Comparison of ENCODE assay signal across 24 cellular contexts in the genomic region with DNA sequence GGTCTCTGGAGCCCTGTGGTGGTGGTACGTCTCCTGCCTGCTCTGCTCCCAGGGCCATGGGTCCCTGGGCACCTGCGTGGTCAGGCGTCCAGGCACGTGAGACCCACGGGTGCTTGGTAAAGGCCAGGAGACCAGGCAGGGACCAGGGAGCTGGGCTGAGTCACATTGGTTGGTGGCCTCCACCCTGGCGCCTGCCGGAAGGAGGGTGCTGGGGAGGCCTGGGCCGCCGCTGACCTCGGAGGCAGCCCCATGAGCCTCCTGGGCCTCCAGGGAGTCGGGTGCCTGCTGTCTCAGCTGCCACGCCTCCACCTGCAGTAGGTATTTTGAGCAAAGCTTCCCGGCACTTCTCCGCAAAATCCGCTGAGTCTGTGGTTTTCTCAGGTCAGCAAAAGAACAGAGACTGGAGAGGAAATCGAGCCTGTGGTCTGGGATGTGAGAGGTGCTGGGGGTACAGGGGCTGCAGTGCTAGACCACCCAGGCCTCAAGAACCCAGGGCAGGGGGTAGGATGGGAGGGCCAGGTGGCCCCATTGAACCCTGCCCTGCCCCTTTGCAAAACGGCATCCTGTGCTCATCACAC. TPM values are rescaled to one million over a fixed set of nuclear protein-coding genes. Genes with fewer than 3 reads are reported as not detected.
DNase-seq lines count a peak whose midpoint lies in the region; ATAC-seq and TF ChIP-seq lines count a peak whose summit lies in the region.
"Had no signal": no experiment of that assay in that cellular context is flagged by ENCODE, and none has a peak within 500 bp of the region (broad histone marks: within the 10 kb centered on the region; RNA-seq: fewer than 3 reads in every experiment).

No MANE protein-coding gene starts in this region.

- 77% methylated on average over 17 of the region's 17 CpGs for WGBS in right cardiac atrium
- WGBS in neuronal stem cell (ENCODE audit: extremely low coverage in 2 of 2, insufficient read length in 2 of 2, insufficient replicate concordance in 1 of 2), 2 donors = no CpG with 5 or more reads among the region's 17 CpGs

- ATAC-seq in right cardiac atrium (no peak), left ventricle myocardium superior (no peak)

- peak overlapping the region; percentile 56 for H3K14ac ChIP-seq in neuronal stem cell (ENCODE audit: low read length)

- H3K27ac ChIP-seq in right cardiac atrium (ENCODE audit: low read length) (no peak overlapping the region), neuronal stem cell (replicated peaks; ENCODE audit: low read length) (no peak overlapping the region)

- no peak overlapping the region for H2AFZ ChIP-seq in neuronal stem cell (ENCODE audit: low read length)

- H3K4ac ChIP-seq in neuronal stem cell (ENCODE audit: low read length) = no peak overlapping the region

- no peak overlapping the region for H4K91ac ChIP-seq in neuronal stem cell (ENCODE audit: low read depth, low read length, poor library complexity)

- H3K9me3 ChIP-seq in right cardiac atrium (ENCODE audit: control insufficient read depth, low read length) (no peaks in the 10 kb centered on the region), neuronal stem cell (replicated peaks in 1 of 2; ENCODE audit: control insufficient read depth in 2 of 2, insufficient read depth in 1 of 2, low read depth in 1 of 2, low read length in 2 of 2) (peaks cover 0 to 5% of the 10 kb centered on the region in 2 donors)
- H3K9me3 ChIP-seq: SK-N-SH had no signal

- H3K4me3 ChIP-seq in right cardiac atrium (ENCODE audit: low read length) (no peak overlapping the region), NB4 (ENCODE audit: low read depth, low read length) (no peak overlapping the region), neuronal stem cell (ENCODE audit: low read length in 2 of 2) (peak overlapping the region in 1 of 2 donors; percentile 52)

- peak overlapping the region; percentile 73 for H2BK12ac ChIP-seq in neuronal stem cell (ENCODE audit: low read length)

- H3K4me2 ChIP-seq in neuronal stem cell (ENCODE audit: insufficient read depth, low read length, poor library complexity, severe bottlenecking) = no peak overlapping the region
- H3K4me2 ChIP-seq: SK-N-SH had no signal

- DNase-seq in right cardiac atrium (peak in 2 of 3 donors; percentile 18 to 31), left ventricle myocardium superior (no peak), NB4 (ENCODE audit: low read depth) (peak; percentile 31), neuronal stem cell (ENCODE audit: low spot score) (no peak), NCI-H1694 treated with DMSO at 0.1 percent for 48 hours (lab: John Stamatoyannopoulos, UW) (no peak), NCI-H446 treated with DMSO at 0.1 percent for 48 hours (lab: John Stamatoyannopoulos, UW) (no peak), NOMO-1 treated with DMSO at 0.1 percent for 48 hours (lab: John Stamatoyannopoulos, UW; ENCODE audit: unreplicated experiment) (no peak)
- no peak for DNase-seq in stimulated activated CD4-positive, alpha-beta T cell treated with anti-CD3 and anti-CD28 coated beads, Interleukin-4, amount 100 ng/mL, for 4 hours
- DNase-seq: 8988T; C1 segment of cervical spinal cord; CD4-positive, alpha-beta memory T cell; COR-L47; DND-41; KBM-7; NCI-H2029 treated with DMSO at 0.1 percent for 48 hours; NCI-H510A; NCI-H69; OCI-M1; SK-N-SH; SW 1271 had no signal

- peak overlapping the region; percentile 96 for H4K8ac ChIP-seq in neuronal stem cell (ENCODE audit: low read depth, low read length)

- peak overlapping the region; percentile 75 for H2AK5ac ChIP-seq in neuronal stem cell (ENCODE audit: low read depth, low read length)

- H3K9ac ChIP-seq in neuronal stem cell (ENCODE audit: low read depth, low read length, poor library complexity) = peak overlapping the region; percentile 44
- H3K9ac ChIP-seq: SK-N-SH had no signal

- no peak overlapping the region for H2BK5ac ChIP-seq in neuronal stem cell (ENCODE audit: low read length)

- H3K27me3 ChIP-seq in right cardiac atrium (ENCODE audit: control insufficient read depth, insufficient read depth) (no peaks in the 10 kb centered on the region), neuronal stem cell (ENCODE audit: control insufficient read depth in 3 of 3, insufficient read depth in 3 of 3, low read depth in 1 of 3, low read length in 3 of 3) (peaks cover 8 to 66% (median 27%) of the 10 kb centered on the region in 3 experiments)

- no peaks in the 10 kb centered on the region for H3K36me3 ChIP-seq in neuronal stem cell (replicated peaks in 1 of 2; ENCODE audit: control insufficient read depth in 2 of 2, insufficient read depth in 2 of 2, low read length in 2 of 2)

- no peak overlapping the region for H2BK120ac ChIP-seq in neuronal stem cell (ENCODE audit: low read depth, low read length)

- TF ChIP-seq POLR2A in NB4 (IDR thresholded peaks at IDR 0.05; ENCODE audit: extremely low read depth, insufficient read length) = no peak

- no peaks in the 10 kb centered on the region for H3K4me1 ChIP-seq in right cardiac atrium (ENCODE audit: control insufficient read depth, insufficient read depth, low read length)
- peaks cover 4 to 6% of the 10 kb centered on the region in 2 donors for H3K4me1 ChIP-seq in neuronal stem cell (ENCODE audit: control insufficient read depth in 2 of 2, insufficient read depth in 1 of 2, low read depth in 1 of 2, low read length in 2 of 2)

- intact Hi-C loops in right cardiac atrium (cut with DNase I) (no loop called here), left ventricle myocardium superior (cut with micrococcal nuclease) (no loop called here)

- H3K18ac ChIP-seq in neuronal stem cell (ENCODE audit: low read length) = peak overlapping the region; percentile 76

- H3K23ac ChIP-seq in neuronal stem cell (ENCODE audit: low read depth, low read length, poor library complexity) = no peak overlapping the region

- no peak for TF ChIP-seq CTCF in NB4 (IDR thresholded peaks at IDR 0.05; ENCODE audit: low read depth, low read length)

- H2BK15ac ChIP-seq in neuronal stem cell (ENCODE audit: low read length) = peak overlapping the region; percentile 26

- peaks cover 2% of the 10 kb centered on the region for H3K79me1 ChIP-seq in neuronal stem cell (ENCODE audit: low read depth, low read length)

RNA-seq across cellular contexts. Expression of a gene that starts 3.6 kb away (rescaled TPM):
- total RNA-seq in right cardiac atrium (not detected), left ventricle myocardium superior (not detected)
- polyA plus RNA-seq in right cardiac atrium = 0.11 TPM
- polyA plus RNA-seq in neuronal stem cell (2013, experiment 1 of 2) = 0.18 TPM
- 0.25 TPM for polyA plus RNA-seq in neuronal stem cell (2013, experiment 2 of 2)
- total RNA-seq: CD4-positive, alpha-beta memory T cell; H4; HT-29; LHCN-M2 had no signal
- polyA plus RNA-seq: AG04450; CD4-positive, alpha-beta memory T cell; SK-N-SH had no signal

RNA-seq across cellular contexts. Expression of a gene that starts 7.5 kb away (rescaled TPM):
- total RNA-seq in right cardiac atrium = 10 to 100 TPM; 13.6 to 23.7 (median 19.7) TPM
- 10.9 TPM for polyA plus RNA-seq in right cardiac atrium
- total RNA-seq in left ventricle myocardium superior = 20.5 TPM
- polyA plus RNA-seq in neuronal stem cell (2013, experiment 1 of 2) = 0.31 TPM
- polyA plus RNA-seq in neuronal stem cell (2013, experiment 2 of 2) = 0.21 TPM

RNA-seq across cellular contexts. Expression of a gene that starts 29.3 kb away (rescaled TPM):
- total RNA-seq in right cardiac atrium (1 to 10 TPM; 1.1 to 1.8 (median 1.4) TPM), left ventricle myocardium superior (0.72 TPM)
- 7.5 TPM for polyA plus RNA-seq in right cardiac atrium
- polyA plus RNA-seq in neuronal stem cell (2013, experiment 1 of 2) = 18.0 TPM
- 17.5 TPM for polyA plus RNA-seq in neuronal stem cell (2013, experiment 2 of 2)

RNA-seq across cellular contexts. Expression of a gene that starts 30.1 kb away (rescaled TPM):
- 1 to 10 TPM in 3 of 4 donors, under 1 TPM in 1; 0.33 to 2.4 (median 1.4) TPM for total RNA-seq in right cardiac atrium
- 1.7 TPM for polyA plus RNA-seq in right cardiac atrium
- 2.8 TPM for total RNA-seq in left ventricle myocardium superior
- polyA plus RNA-seq in neuronal stem cell (2013, experiment 1 of 2) = 8.3 TPM
- 7.9 TPM for polyA plus RNA-seq in neuronal stem cell (2013, experiment 2 of 2)
- polyA plus RNA-seq: CD4-positive, alpha-beta memory T cell had no signal

RNA-seq across cellular contexts. Expression of a gene that starts 41.3 kb away (rescaled TPM):
- 10 to 100 TPM; 14.4 to 19.2 (median 18.1) TPM for total RNA-seq in right cardiac atrium
- 23.6 TPM for polyA plus RNA-seq in right cardiac atrium
- 16.2 TPM for total RNA-seq in left ventricle myocardium superior
- polyA plus RNA-seq in neuronal stem cell (2013, experiment 1 of 2) = 22.9 TPM
- polyA plus RNA-seq in neuronal stem cell (2013, experiment 2 of 2) = 21.4 TPM

Comparison
In these comparisons a context has a peak if more than half of its experiments do, and no peak if none do; other contexts are left out.
1. DNase-seq: peak in right cardiac atrium (2 of 3) and NB4 (single experiment); none in left ventricle myocardium superior (single experiment), neuronal stem cell (single experiment), NCI-H1694 treated with DMSO at 0.1 percent for 48 hours (single experiment), stimulated activated CD4-positive, alpha-beta T cell treated with anti-CD3 and anti-CD28 coated beads, Interleukin-4, amount 100 ng/mL, for 4 hours (0 of 2), NCI-H446 treated with DMSO at 0.1 percent for 48 hours (single experiment) and NOMO-1 treated with DMSO at 0.1 percent for 48 hours (single experiment).